ENCODE assay signal across 8 cellular contexts in the genomic region with DNA sequence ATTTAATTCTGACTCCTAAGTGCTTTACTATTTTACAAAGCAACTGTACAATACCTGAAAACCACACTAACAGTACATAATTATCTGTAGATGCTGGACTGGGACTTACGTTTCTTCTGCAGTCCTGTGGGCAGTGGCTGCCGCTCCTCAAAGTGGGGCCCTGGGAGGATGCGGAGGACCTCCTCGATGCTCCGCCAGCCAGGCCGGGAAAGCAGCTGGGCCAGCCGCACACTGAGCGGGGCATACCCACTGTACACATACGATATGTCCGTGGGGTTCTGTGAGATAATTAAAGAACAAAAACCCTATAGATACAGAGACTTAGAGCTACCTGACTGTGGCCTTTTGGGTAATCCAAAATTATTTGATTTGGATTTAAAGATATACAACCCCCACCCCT. TPM values are rescaled to one million over a fixed set of nuclear protein-coding genes. Genes with fewer than 3 reads are reported as not detected.
"Had no signal": no experiment of that assay in that cellular context is flagged by ENCODE, and none has a peak within 500 bp of the region (broad histone marks: within the 10 kb centered on the region; RNA-seq: fewer than 3 reads in every experiment).

No MANE protein-coding gene starts in this region.

- DNase-seq: H9, HCEC 1CT, KBM-7 had no signal

- H3K4me1 Mint-ChIP-seq: GM23338, H9 had no signal

- H3K4me3 ChIP-seq: GM23338 had no signal

- H2AFZ ChIP-seq: GM23338 had no signal

- ATAC-seq: GM23338, HepG2 had no signal

- H3K9me3 Mint-ChIP-seq: GM23338, H9, IgD-negative memory B cell had no signal

- H3K27ac Mint-ChIP-seq: GM23338, H9, IgD-negative memory B cell had no signal

- H3K27me3 Mint-ChIP-seq: IgD-negative memory B cell had no signal

- H3K27ac ChIP-seq: HL-60 had no signal

- H3K4me3 Mint-ChIP-seq: GM23338, H9, IgD-negative memory B cell had no signal

- H3K4me2 ChIP-seq: GM23338 had no signal

RNA-seq across cellular contexts. Expression of gene LRRC43, which starts 49.8 kb away (rescaled TPM):
- polyA plus RNA-seq: HepG2, IgD-negative memory B cell had no signal

RNA-seq across cellular contexts. Expression of gene IL31, which starts 58.7 kb away (rescaled TPM):
- polyA plus RNA-seq: GM23338, H1, HepG2, IgD-negative memory B cell had no signal
